ENCODE assay signal across 19 cellular contexts in the genomic region with DNA sequence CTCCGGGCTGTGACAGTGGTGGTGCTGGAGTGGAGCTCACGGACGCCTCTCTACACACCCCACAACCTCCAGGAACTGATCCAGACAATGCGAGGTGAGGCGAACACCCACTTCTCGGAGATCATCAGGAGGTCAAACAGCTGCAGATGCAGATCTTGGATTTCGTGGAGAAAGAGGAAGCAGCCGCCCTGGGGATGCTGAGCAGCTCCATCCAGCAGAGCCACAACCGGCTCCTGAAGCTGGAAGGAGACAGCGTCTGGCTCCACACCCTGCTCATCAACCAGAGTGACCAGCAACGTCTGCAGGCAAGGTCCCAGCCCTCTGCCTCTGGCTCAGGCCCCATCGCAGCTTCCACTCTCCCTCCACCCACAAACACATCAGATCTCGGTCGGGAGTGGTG. TPM values are rescaled to one million over a fixed set of nuclear protein-coding genes. Genes with fewer than 3 reads are reported as not detected.
A peak's percentile ranks its signal among the peaks of the same experiment; 100 is the strongest.
DNase-seq lines count a peak whose midpoint lies in the region; ATAC-seq and TF ChIP-seq lines count a peak whose summit lies in the region.
"Had no signal": no experiment of that assay in that cellular context is flagged by ENCODE, and none has a peak within 500 bp of the region (broad histone marks: within the 10 kb centered on the region; RNA-seq: fewer than 3 reads in every experiment).

No MANE protein-coding gene starts in this region.

- H3K27me3 Mint-ChIP-seq in activated CD8-positive, alpha-beta memory T cell treated with anti-CD3 and anti-CD28 coated beads, Interleukin-2, amount 10 ng/mL, durations not matched to agents 7 days and 5 days, result no peaks in the 10 kb centered on the region
- H3K27me3 Mint-ChIP-seq: B cell; CD4-positive, CD25-positive, alpha-beta regulatory T cell had no signal

- H3K14ac ChIP-seq in mesenchymal stem cell (ENCODE audit: low read length in 2 of 2), result no peak overlapping the region

- no peak overlapping the region for H2BK120ac ChIP-seq in mesenchymal stem cell (ENCODE audit: low read depth, low read length)

- no peak overlapping the region for H4K91ac ChIP-seq in mesenchymal stem cell (ENCODE audit: low read length)

- no peaks in the 10 kb centered on the region for H3K27me3 ChIP-seq in SK-N-SH (ENCODE audit: insufficient read depth)
- H3K27me3 ChIP-seq in mesenchymal stem cell (ENCODE audit: control insufficient read depth in 1 of 2, insufficient read depth in 1 of 2, low read length in 2 of 2), result no peaks in the 10 kb centered on the region
- no peaks in the 10 kb centered on the region for H3K27me3 ChIP-seq in skeletal muscle tissue (ENCODE audit: control insufficient read depth in 3 of 3, insufficient read depth in 3 of 3, low read length in 3 of 3)

- TF ChIP-seq EP300 in SK-N-SH (IDR thresholded peaks at IDR 0.05; ENCODE audit: borderline replicate concordance in 1 of 2, low read depth in 1 of 2, low read length in 1 of 2), result no peak

- H3K18ac ChIP-seq in mesenchymal stem cell (ENCODE audit: low read depth in 1 of 2, low read length in 2 of 2), result no peak overlapping the region

- H3K4me1 ChIP-seq in SK-N-SH (ENCODE audit: control insufficient read depth in 1 of 2, insufficient read depth in 2 of 2, low read depth in 1 of 2, low read length in 1 of 2) (peaks cover 5 to 17% of the 10 kb centered on the region in 2 experiments; a peak in 3 of 4 replicates), mesenchymal stem cell (ENCODE audit: control insufficient read depth, insufficient read depth, low read depth, low read length) (peaks cover 29% of the 10 kb centered on the region), skeletal muscle tissue (ENCODE audit: control insufficient read depth in 3 of 3, insufficient read depth in 3 of 3, low read length in 3 of 3) (peaks cover 25 to 33% (median 33%) of the 10 kb centered on the region in 3 donors)

- POLR2A ChIA-PET in SK-N-SH (lab: Yijun Ruan, JAX), result interaction anchor here (0.6 to 1.3 kb wide), 2 partner anchors 12 to 155 kb away, joined by 3 to 4 read pairs; no protein-coding TSS in a partner anchor

- H3K4me3 ChIP-seq in SK-N-SH (ENCODE audit: low read depth in 2 of 2, low read length in 1 of 2), result no peak overlapping the region
- no peak overlapping the region for H3K4me3 ChIP-seq in mesenchymal stem cell (ENCODE audit: insufficient read depth in 1 of 2, low read depth in 1 of 2, low read length in 2 of 2)
- H3K4me3 ChIP-seq in skeletal muscle tissue (ENCODE audit: low read length in 3 of 3), result no peak overlapping the region
- H3K4me3 ChIP-seq: PC-9 had no signal

- H3K27ac Mint-ChIP-seq in activated CD8-positive, alpha-beta memory T cell treated with anti-CD3 and anti-CD28 coated beads, Interleukin-2, amount 10 ng/mL, durations not matched to agents 7 days and 5 days, result no peak overlapping the region
- no peak overlapping the region for H3K27ac Mint-ChIP-seq in stimulated activated effector memory CD8-positive, alpha-beta T cell treated with anti-CD3 and anti-CD28 coated beads, Interleukin-12 subunit alpha, Interleukin-12 subunit beta, amount 100 ng/mL, for 72 hours
- H3K27ac Mint-ChIP-seq: B cell; CD4-positive, CD25-positive, alpha-beta regulatory T cell; H9 had no signal

- no peaks in the 10 kb centered on the region for H3K9me2 ChIP-seq in SK-N-SH

- H3K27ac ChIP-seq in SK-N-SH (ENCODE audit: low read depth in 2 of 2, low read length in 1 of 2), result no peak overlapping the region
- no peak overlapping the region for H3K27ac ChIP-seq in mesenchymal stem cell (ENCODE audit: low read length, poor library complexity, severe bottlenecking)
- peak overlapping the region; percentile 59 for H3K27ac ChIP-seq in skeletal muscle tissue (ENCODE audit: low read depth, low read length)
- H3K27ac ChIP-seq: PC-9 had no signal

- H4K20me1 ChIP-seq in SK-N-SH (ENCODE audit: insufficient read depth), result no peaks in the 10 kb centered on the region

- ATAC-seq in SK-N-SH treated with all-trans-retinoic acid at 6 μM for 48 hours, result no peak
- no peak for ATAC-seq in activated CD8-positive, alpha-beta memory T cell treated with anti-CD3 and anti-CD28 coated beads, Interleukin-2, amount 10 ng/mL, durations not matched to agents 7 days and 5 days
- ATAC-seq in stimulated activated effector memory CD8-positive, alpha-beta T cell treated with anti-CD3 and anti-CD28 coated beads, Interleukin-12 subunit alpha, Interleukin-12 subunit beta, amount 100 ng/mL, for 72 hours, result no peak

- H2BK15ac ChIP-seq in mesenchymal stem cell (ENCODE audit: low read depth, poor library complexity, severe bottlenecking), result no peak overlapping the region

- H3K9ac ChIP-seq in SK-N-SH, result no peak overlapping the region
- no peak overlapping the region for H3K9ac ChIP-seq in mesenchymal stem cell (ENCODE audit: low read length)
- no peak overlapping the region for H3K9ac ChIP-seq in skeletal muscle tissue (ENCODE audit: low read depth in 1 of 3, low read length in 3 of 3)

- H2BK5ac ChIP-seq in mesenchymal stem cell (ENCODE audit: low read depth, low read length, poor library complexity, severe bottlenecking), result no peak overlapping the region

- H3K4me2 ChIP-seq in SK-N-SH (no peak overlapping the region), mesenchymal stem cell (ENCODE audit: low read length, poor library complexity, severe bottlenecking) (no peak overlapping the region)
- H3K4me2 ChIP-seq: PC-9 had no signal

- peak overlapping the region in 1 of 2 experiments; percentile 49 for H2BK12ac ChIP-seq in mesenchymal stem cell (ENCODE audit: low read length in 2 of 2)

- H3K36me3 Mint-ChIP-seq in activated CD8-positive, alpha-beta memory T cell treated with anti-CD3 and anti-CD28 coated beads, Interleukin-2, amount 10 ng/mL, durations not matched to agents 7 days and 5 days, result no peaks in the 10 kb centered on the region
- H3K36me3 Mint-ChIP-seq in stimulated activated effector memory CD8-positive, alpha-beta T cell treated with anti-CD3 and anti-CD28 coated beads, Interleukin-12 subunit alpha, Interleukin-12 subunit beta, amount 100 ng/mL, for 72 hours, result no peaks in the 10 kb centered on the region
- H3K36me3 Mint-ChIP-seq: CD4-positive, CD25-positive, alpha-beta regulatory T cell had no signal

- no peaks in the 10 kb centered on the region for H3K9me3 Mint-ChIP-seq in activated CD8-positive, alpha-beta memory T cell treated with anti-CD3 and anti-CD28 coated beads, Interleukin-2, amount 10 ng/mL, durations not matched to agents 7 days and 5 days (ENCODE audit: low read depth)
- H3K9me3 Mint-ChIP-seq in stimulated activated effector memory CD8-positive, alpha-beta T cell treated with anti-CD3 and anti-CD28 coated beads, Interleukin-12 subunit alpha, Interleukin-12 subunit beta, amount 100 ng/mL, for 72 hours, result no peaks in the 10 kb centered on the region
- H3K9me3 Mint-ChIP-seq: CD4-positive, CD25-positive, alpha-beta regulatory T cell; H9 had no signal

- H3K4ac ChIP-seq in mesenchymal stem cell (ENCODE audit: low read depth in 1 of 2, low read length in 2 of 2), result no peak overlapping the region

- H3K36me3 ChIP-seq in SK-N-SH (replicated peaks in 1 of 2; ENCODE audit: control insufficient read depth in 1 of 2, insufficient read depth in 2 of 2, low read length in 1 of 2) (no peaks in the 10 kb centered on the region), mesenchymal stem cell (ENCODE audit: control insufficient read depth in 1 of 2, insufficient read depth in 2 of 2, low read depth in 1 of 2, low read length in 2 of 2) (peaks cover 0 to 2% of the 10 kb centered on the region in 2 experiments), skeletal muscle tissue (ENCODE audit: control insufficient read depth in 3 of 3, insufficient read depth in 3 of 3, low read length in 3 of 3) (no peaks in the 10 kb centered on the region)

- no peak for TF ChIP-seq RAD21 in SK-N-SH (IDR thresholded peaks at IDR 0.05; ENCODE audit: low read length)

- CTCF ChIA-PET in SK-N-SH (lab: Yijun Ruan, JAX), result interaction anchor here (0.9 to 2.7 kb wide), 6 partner anchors 14 to 127 kb away, joined by 3 to 9 read pairs (median 6); no protein-coding TSS in a partner anchor
- CTCF ChIA-PET in activated CD8-positive, alpha-beta memory T cell treated with anti-CD3 and anti-CD28 coated beads, Interleukin-2, amount 10 ng/mL, durations not matched to agents 7 days and 5 days (lab: Charles Lee), result interaction anchor here (1.0 to 1.9 kb wide), 3 partner anchors 39 to 127 kb away, joined by 3 to 6 read pairs (median 4); no protein-coding TSS in a partner anchor

- no peak overlapping the region for H4K8ac ChIP-seq in mesenchymal stem cell (ENCODE audit: low read length)

- H3K4me1 Mint-ChIP-seq in activated CD8-positive, alpha-beta memory T cell treated with anti-CD3 and anti-CD28 coated beads, Interleukin-2, amount 10 ng/mL, durations not matched to agents 7 days and 5 days, result peaks cover 12% of the 10 kb centered on the region
- peaks cover 16% of the 10 kb centered on the region for H3K4me1 Mint-ChIP-seq in stimulated activated effector memory CD8-positive, alpha-beta T cell treated with anti-CD3 and anti-CD28 coated beads, Interleukin-12 subunit alpha, Interleukin-12 subunit beta, amount 100 ng/mL, for 72 hours

- H3K79me2 ChIP-seq in SK-N-SH (ENCODE audit: insufficient read depth), result no peaks in the 10 kb centered on the region

- peaks cover 4% of the 10 kb centered on the region for H3F3A ChIP-seq in SK-N-SH (replicated peaks; ENCODE audit: insufficient read depth)

- H3K9me3 ChIP-seq in SK-N-SH (no peaks in the 10 kb centered on the region), mesenchymal stem cell (ENCODE audit: control insufficient read depth, low read length) (no peaks in the 10 kb centered on the region), skeletal muscle tissue (ENCODE audit: control insufficient read depth in 3 of 3, low read length in 3 of 3) (no peaks in the 10 kb centered on the region)
- H3K9me3 ChIP-seq: Caco-2 had no signal

- peaks cover 2% of the 10 kb centered on the region for H3K79me1 ChIP-seq in mesenchymal stem cell (replicated peaks; ENCODE audit: low read length, poor library complexity, severe bottlenecking)

- H3K23ac ChIP-seq in mesenchymal stem cell (ENCODE audit: low read length in 2 of 2), result peak overlapping the region in 1 of 2 experiments; percentile 14

- peak; percentile 41 for DNase-seq in SK-N-SH
- no peak for DNase-seq in mesenchymal stem cell
- DNase-seq in activated CD8-positive, alpha-beta memory T cell treated with anti-CD3 and anti-CD28 coated beads, Interleukin-2, amount 10 ng/mL, durations not matched to agents 7 days and 5 days, result no peak
- DNase-seq in HT-29 (ENCODE audit: low spot score), result no peak
- no peak for DNase-seq in stimulated activated effector memory CD8-positive, alpha-beta T cell treated with anti-CD3 and anti-CD28 coated beads, Interleukin-12 subunit alpha, Interleukin-12 subunit beta, amount 100 ng/mL, for 72 hours (ENCODE audit: low spot score in 2 of 2)
- DNase-seq: 8988T; Caco-2; CD4-positive, CD25-positive, alpha-beta regulatory T cell; H9; Karpas-422; NCI-H1092 treated with DMSO at 0.1 percent for 48 hours; NCI-H748 treated with DMSO at 0.1 percent for 48 hours; NK-92 treated with Interleukin-12 subunit alpha and Interleukin-12 subunit beta, amount 100 ng/mL, for 24 hours; PC-9 had no signal

- H2AK5ac ChIP-seq in mesenchymal stem cell (ENCODE audit: low read length, severe bottlenecking), result peak overlapping the region; percentile 5

- no peak for TF ChIP-seq CTCF in SK-N-SH (IDR thresholded peaks at IDR 0.05)

- no peak overlapping the region for H2AFZ ChIP-seq in SK-N-SH (ENCODE audit: low read depth)
- H2AFZ ChIP-seq in mesenchymal stem cell (ENCODE audit: low read depth, low read length), result no peak overlapping the region
- H2AFZ ChIP-seq: PC-9 had no signal

- WGBS in SK-N-SH (ENCODE audit: low lambda C conversion rate), result 73% methylated on average over 12 of the region's 14 CpGs
- whole genome bisulfite sequencing in mesenchymal stem cell, result 85% methylated on average over 14 of the region's 14 CpGs

- no peak overlapping the region for H3K4me3 Mint-ChIP-seq in activated CD8-positive, alpha-beta memory T cell treated with anti-CD3 and anti-CD28 coated beads, Interleukin-2, amount 10 ng/mL, durations not matched to agents 7 days and 5 days
- H3K4me3 Mint-ChIP-seq in stimulated activated effector memory CD8-positive, alpha-beta T cell treated with anti-CD3 and anti-CD28 coated beads, Interleukin-12 subunit alpha, Interleukin-12 subunit beta, amount 100 ng/mL, for 72 hours, result no peak overlapping the region
- H3K4me3 Mint-ChIP-seq: B cell; CD4-positive, CD25-positive, alpha-beta regulatory T cell; H9 had no signal

RNA-seq across cellular contexts. Expression of a gene that starts 13.2 kb away (rescaled TPM):
- polyA plus RNA-seq in SK-N-SH (2012; rRNA removed), result 0.03 and 0.06 TPM in 2 replicates
- polyA plus RNA-seq in SK-N-SH (2012; cell fraction: cytosol; rRNA removed), result 0.03 TPM in 1 of 2 replicates, not detected in the other
- polyA plus RNA-seq in SK-N-SH (2012; cell fraction: nucleus; rRNA removed), result 0.06 TPM in 1 of 2 replicates, not detected in the other
- 2.3 TPM for polyA plus RNA-seq in PFSK-1 (2012; ENCODE audit: insufficient read length, low read depth)
- 12.9 TPM for polyA plus RNA-seq in mesenchymal stem cell (2013, experiment 1 of 2)
- 12.0 TPM for polyA plus RNA-seq in mesenchymal stem cell (2013, experiment 2 of 2)
- total RNA-seq in skeletal muscle tissue, result 4.2 TPM
- 1 to 10 TPM; 2.3 to 3.2 TPM for total RNA-seq in activated CD8-positive, alpha-beta memory T cell treated with anti-CD3 and anti-CD28 coated beads, Interleukin-2, amount 10 ng/mL, durations not matched to agents 7 days and 5 days
- total RNA-seq in HT-29 (2014; rRNA removed; shearing (Covaris generic)), result 231 and 264 TPM in 2 replicates
- total RNA-seq: SK-MEL-5 had no signal

RNA-seq across cellular contexts. Expression of a gene that starts 27.5 kb away (rescaled TPM):
- 27.5 and 34.2 TPM in 2 replicates for polyA plus RNA-seq in SK-N-SH (2012; rRNA removed)
- polyA plus RNA-seq in SK-N-SH (2012; cell fraction: cytosol; rRNA removed), result 22.2 and 28.7 TPM in 2 replicates
- polyA plus RNA-seq in SK-N-SH (2012; cell fraction: nucleus; rRNA removed), result 25.7 and 26.5 TPM in 2 replicates
- polyA plus RNA-seq in PFSK-1 (2012; ENCODE audit: insufficient read length, low read depth), result 28.0 TPM
- 11.7 TPM for polyA plus RNA-seq in mesenchymal stem cell (2013, experiment 1 of 2)
- polyA plus RNA-seq in mesenchymal stem cell (2013, experiment 2 of 2), result 11.8 TPM
- 9.4 TPM for total RNA-seq in skeletal muscle tissue
- 10 to 100 TPM; 16.8 to 19.1 TPM for total RNA-seq in activated CD8-positive, alpha-beta memory T cell treated with anti-CD3 and anti-CD28 coated beads, Interleukin-2, amount 10 ng/mL, durations not matched to agents 7 days and 5 days
- total RNA-seq in HT-29 (2014; rRNA removed; shearing (Covaris generic)), result 8.9 and 9.2 TPM in 2 replicates

RNA-seq across cellular contexts. Expression of a gene that starts 27.8 kb away (rescaled TPM):
- 354 and 454 TPM in 2 replicates for polyA plus RNA-seq in SK-N-SH (2012; rRNA removed)
- polyA plus RNA-seq in SK-N-SH (2012; cell fraction: cytosol; rRNA removed), result 479 and 520 TPM in 2 replicates
- polyA plus RNA-seq in SK-N-SH (2012; cell fraction: nucleus; rRNA removed), result 154 and 185 TPM in 2 replicates
- polyA plus RNA-seq in PFSK-1 (2012; ENCODE audit: insufficient read length, low read depth), result 256 TPM
- 488 TPM for polyA plus RNA-seq in mesenchymal stem cell (2013, experiment 1 of 2)
- polyA plus RNA-seq in mesenchymal stem cell (2013, experiment 2 of 2), result 495 TPM
- 247 TPM for total RNA-seq in skeletal muscle tissue
- 100 to 1,000 TPM; 188 to 210 TPM for total RNA-seq in activated CD8-positive, alpha-beta memory T cell treated with anti-CD3 and anti-CD28 coated beads, Interleukin-2, amount 10 ng/mL, durations not matched to agents 7 days and 5 days
- total RNA-seq in HT-29 (2014; rRNA removed; shearing (Covaris generic)), result 127 and 169 TPM in 2 replicates

RNA-seq across cellular contexts. Expression of a gene that starts 35.2 kb away (rescaled TPM):
- polyA plus RNA-seq in SK-N-SH (2012; rRNA removed), result 7.3 and 10.8 TPM in 2 replicates
- 5.9 and 7.9 TPM in 2 replicates for polyA plus RNA-seq in SK-N-SH (2012; cell fraction: cytosol; rRNA removed)
- polyA plus RNA-seq in SK-N-SH (2012; cell fraction: nucleus; rRNA removed), result 10.6 and 11.4 TPM in 2 replicates
- 18.5 TPM for polyA plus RNA-seq in PFSK-1 (2012; ENCODE audit: insufficient read length, low read depth)
- polyA plus RNA-seq in mesenchymal stem cell (2013, experiment 1 of 2), result 6.8 TPM
- polyA plus RNA-seq in mesenchymal stem cell (2013, experiment 2 of 2), result 6.8 TPM
- total RNA-seq in skeletal muscle tissue, result 1.0 TPM
- 10 to 100 TPM; 13.5 to 14.5 TPM for total RNA-seq in activated CD8-positive, alpha-beta memory T cell treated with anti-CD3 and anti-CD28 coated beads, Interleukin-2, amount 10 ng/mL, durations not matched to agents 7 days and 5 days
- total RNA-seq in HT-29 (2014; rRNA removed; shearing (Covaris generic)), result 18.3 and 18.8 TPM in 2 replicates

RNA-seq across cellular contexts. Expression of a gene that starts 57.0 kb away (rescaled TPM):
- 111 and 114 TPM in 2 replicates for polyA plus RNA-seq in SK-N-SH (2012; rRNA removed)
- 53.5 and 66.8 TPM in 2 replicates for polyA plus RNA-seq in SK-N-SH (2012; cell fraction: cytosol; rRNA removed)
- 316 and 454 TPM in 2 replicates for polyA plus RNA-seq in SK-N-SH (2012; cell fraction: nucleus; rRNA removed)
- 81.4 TPM for polyA plus RNA-seq in PFSK-1 (2012; ENCODE audit: insufficient read length, low read depth)
- polyA plus RNA-seq in mesenchymal stem cell (2013, experiment 1 of 2), result 52.5 TPM
- polyA plus RNA-seq in mesenchymal stem cell (2013, experiment 2 of 2), result 56.2 TPM
- total RNA-seq in skeletal muscle tissue, result 32.9 TPM
- 10 to 100 TPM; 65.2 to 73.1 TPM for total RNA-seq in activated CD8-positive, alpha-beta memory T cell treated with anti-CD3 and anti-CD28 coated beads, Interleukin-2, amount 10 ng/mL, durations not matched to agents 7 days and 5 days
- 206 and 233 TPM in 2 replicates for total RNA-seq in HT-29 (2014; rRNA removed; shearing (Covaris generic))

Comparison
In these comparisons a context has a peak if more than half of its experiments do, and no peak if none do; other contexts are left out.
1. RNA of a gene that starts 13.2 kb away (total RNA-seq): 231 to 264 TPM in HT-29; 4.2 TPM in skeletal muscle tissue (single experiment) and 2.3 to 3.2 TPM in activated CD8-positive, alpha-beta memory T cell treated with anti-CD3 and anti-CD28 coated beads, Interleukin-2, amount 10 ng/mL, durations not matched to agents 7 days and 5 days; every median in the first group is over 10 times any median in the second.